In the genomic region with DNA sequence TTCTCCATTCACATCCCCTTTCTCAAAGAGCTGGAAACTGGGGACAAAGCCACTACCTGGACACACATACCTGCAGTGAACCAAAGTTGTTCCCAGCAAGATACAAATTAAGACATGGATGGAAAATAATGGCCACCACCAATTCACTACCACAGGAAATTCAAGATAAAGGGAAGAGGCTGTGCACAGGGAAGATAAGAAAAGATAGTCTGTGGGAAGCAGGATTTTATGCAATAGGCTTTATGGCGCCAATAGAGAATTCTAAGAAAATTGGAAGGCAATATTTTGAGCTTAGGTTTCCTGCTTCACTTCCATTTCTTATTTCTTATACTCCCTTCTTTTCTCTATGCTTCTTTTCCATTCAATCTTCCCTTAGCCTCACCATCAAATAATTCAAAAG, we compare ENCODE assay signal across 1 cellular context.
TF ChIP-seq lines count a peak whose summit lies in the region.

No MANE protein-coding gene starts in this region.

TF ChIP-seq in K562, 482 proteins besides CTCF, POLR2A, EP300 and RAD21 (continued from another document and continues in another):
- TF ChIP-seq, protein P1, sequence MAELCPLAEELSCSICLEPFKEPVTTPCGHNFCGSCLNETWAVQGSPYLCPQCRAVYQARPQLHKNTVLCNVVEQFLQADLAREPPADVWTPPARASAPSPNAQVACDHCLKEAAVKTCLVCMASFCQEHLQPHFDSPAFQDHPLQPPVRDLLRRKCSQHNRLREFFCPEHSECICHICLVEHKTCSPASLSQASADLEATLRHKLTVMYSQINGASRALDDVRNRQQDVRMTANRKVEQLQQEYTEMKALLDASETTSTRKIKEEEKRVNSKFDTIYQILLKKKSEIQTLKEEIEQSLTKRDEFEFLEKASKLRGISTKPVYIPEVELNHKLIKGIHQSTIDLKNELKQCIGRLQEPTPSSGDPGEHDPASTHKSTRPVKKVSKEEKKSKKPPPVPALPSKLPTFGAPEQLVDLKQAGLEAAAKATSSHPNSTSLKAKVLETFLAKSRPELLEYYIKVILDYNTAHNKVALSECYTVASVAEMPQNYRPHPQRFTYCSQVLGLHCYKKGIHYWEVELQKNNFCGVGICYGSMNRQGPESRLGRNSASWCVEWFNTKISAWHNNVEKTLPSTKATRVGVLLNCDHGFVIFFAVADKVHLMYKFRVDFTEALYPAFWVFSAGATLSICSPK (IDR thresholded peaks at IDR 0.05; ENCODE audit: borderline replicate concordance): no peak
- no peak for TF ChIP-seq NCOA1 (IDR thresholded peaks at IDR 0.05; ENCODE audit: low read depth)
- TF ChIP-seq, protein P2, sequence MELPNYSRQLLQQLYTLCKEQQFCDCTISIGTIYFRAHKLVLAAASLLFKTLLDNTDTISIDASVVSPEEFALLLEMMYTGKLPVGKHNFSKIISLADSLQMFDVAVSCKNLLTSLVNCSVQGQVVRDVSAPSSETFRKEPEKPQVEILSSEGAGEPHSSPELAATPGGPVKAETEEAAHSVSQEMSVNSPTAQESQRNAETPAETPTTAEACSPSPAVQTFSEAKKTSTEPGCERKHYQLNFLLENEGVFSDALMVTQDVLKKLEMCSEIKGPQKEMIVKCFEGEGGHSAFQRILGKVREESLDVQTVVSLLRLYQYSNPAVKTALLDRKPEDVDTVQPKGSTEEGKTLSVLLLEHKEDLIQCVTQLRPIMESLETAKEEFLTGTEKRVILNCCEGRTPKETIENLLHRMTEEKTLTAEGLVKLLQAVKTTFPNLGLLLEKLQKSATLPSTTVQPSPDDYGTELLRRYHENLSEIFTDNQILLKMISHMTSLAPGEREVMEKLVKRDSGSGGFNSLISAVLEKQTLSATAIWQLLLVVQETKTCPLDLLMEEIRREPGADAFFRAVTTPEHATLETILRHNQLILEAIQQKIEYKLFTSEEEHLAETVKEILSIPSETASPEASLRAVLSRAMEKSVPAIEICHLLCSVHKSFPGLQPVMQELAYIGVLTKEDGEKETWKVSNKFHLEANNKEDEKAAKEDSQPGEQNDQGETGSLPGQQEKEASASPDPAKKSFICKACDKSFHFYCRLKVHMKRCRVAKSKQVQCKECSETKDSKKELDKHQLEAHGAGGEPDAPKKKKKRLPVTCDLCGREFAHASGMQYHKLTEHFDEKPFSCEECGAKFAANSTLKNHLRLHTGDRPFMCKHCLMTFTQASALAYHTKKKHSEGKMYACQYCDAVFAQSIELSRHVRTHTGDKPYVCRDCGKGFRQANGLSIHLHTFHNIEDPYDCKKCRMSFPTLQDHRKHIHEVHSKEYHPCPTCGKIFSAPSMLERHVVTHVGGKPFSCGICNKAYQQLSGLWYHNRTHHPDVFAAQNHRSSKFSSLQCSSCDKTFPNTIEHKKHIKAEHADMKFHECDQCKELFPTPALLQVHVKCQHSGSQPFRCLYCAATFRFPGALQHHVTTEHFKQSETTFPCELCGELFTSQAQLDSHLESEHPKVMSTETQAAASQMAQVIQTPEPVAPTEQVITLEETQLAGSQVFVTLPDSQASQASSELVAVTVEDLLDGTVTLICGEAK (IDR thresholded peaks at IDR 0.05): no peak
- TF ChIP-seq, protein P2 (CRISPR knock-in tag; IDR thresholded peaks at IDR 0.05): no peak
- TF ChIP-seq DPF2 (IDR thresholded peaks at IDR 0.05): 0 out of 2 replicates have a peak, but pooled peaks have one; percentile 30
- no peak for TF ChIP-seq ZNF699 (CRISPR knock-in tag; IDR thresholded peaks at IDR 0.05; ENCODE audit: insufficient replicate concordance)
- TF ChIP-seq, protein P3, sequence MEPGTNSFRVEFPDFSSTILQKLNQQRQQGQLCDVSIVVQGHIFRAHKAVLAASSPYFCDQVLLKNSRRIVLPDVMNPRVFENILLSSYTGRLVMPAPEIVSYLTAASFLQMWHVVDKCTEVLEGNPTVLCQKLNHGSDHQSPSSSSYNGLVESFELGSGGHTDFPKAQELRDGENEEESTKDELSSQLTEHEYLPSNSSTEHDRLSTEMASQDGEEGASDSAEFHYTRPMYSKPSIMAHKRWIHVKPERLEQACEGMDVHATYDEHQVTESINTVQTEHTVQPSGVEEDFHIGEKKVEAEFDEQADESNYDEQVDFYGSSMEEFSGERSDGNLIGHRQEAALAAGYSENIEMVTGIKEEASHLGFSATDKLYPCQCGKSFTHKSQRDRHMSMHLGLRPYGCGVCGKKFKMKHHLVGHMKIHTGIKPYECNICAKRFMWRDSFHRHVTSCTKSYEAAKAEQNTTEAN (CRISPR knock-in tag; IDR thresholded peaks at IDR 0.05): no peak
- peak; percentile 55 for TF ChIP-seq CEBPB (tag; IDR thresholded peaks at IDR 0.05)
- no peak for TF ChIP-seq ATF7 (IDR thresholded peaks at IDR 0.05)
- TF ChIP-seq, protein P4, sequence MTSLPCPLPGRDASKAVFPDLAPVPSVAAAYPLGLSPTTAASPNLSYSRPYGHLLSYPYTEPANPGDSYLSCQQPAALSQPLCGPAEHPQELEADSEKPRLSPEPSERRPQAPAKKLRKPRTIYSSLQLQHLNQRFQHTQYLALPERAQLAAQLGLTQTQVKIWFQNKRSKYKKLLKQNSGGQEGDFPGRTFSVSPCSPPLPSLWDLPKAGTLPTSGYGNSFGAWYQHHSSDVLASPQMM (CRISPR knock-in tag; IDR thresholded peaks at IDR 0.05): no peak
- TF ChIP-seq ESRRB (CRISPR knock-in tag; IDR thresholded peaks at IDR 0.05; ENCODE audit: borderline replicate concordance): no peak
- TF ChIP-seq HDAC6 (IDR thresholded peaks at IDR 0.05; ENCODE audit: low read depth, low read length): no peak
- TF ChIP-seq, protein P5, sequence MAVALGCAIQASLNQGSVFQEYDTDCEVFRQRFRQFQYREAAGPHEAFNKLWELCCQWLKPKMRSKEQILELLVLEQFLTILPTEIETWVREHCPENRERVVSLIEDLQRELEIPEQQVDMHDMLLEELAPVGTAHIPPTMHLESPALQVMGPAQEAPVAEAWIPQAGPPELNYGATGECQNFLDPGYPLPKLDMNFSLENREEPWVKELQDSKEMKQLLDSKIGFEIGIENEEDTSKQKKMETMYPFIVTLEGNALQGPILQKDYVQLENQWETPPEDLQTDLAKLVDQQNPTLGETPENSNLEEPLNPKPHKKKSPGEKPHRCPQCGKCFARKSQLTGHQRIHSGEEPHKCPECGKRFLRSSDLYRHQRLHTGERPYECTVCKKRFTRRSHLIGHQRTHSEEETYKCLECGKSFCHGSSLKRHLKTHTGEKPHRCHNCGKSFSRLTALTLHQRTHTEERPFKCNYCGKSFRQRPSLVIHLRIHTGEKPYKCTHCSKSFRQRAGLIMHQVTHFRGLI (CRISPR knock-in tag; IDR thresholded peaks at IDR 0.05): no peak
- no peak for TF ChIP-seq ZNF717 (CRISPR knock-in tag; IDR thresholded peaks at IDR 0.05)
- peak in 1 of 2 experiments; percentile 53; a peak in 1 of 4 replicates for TF ChIP-seq TBL1XR1 (IDR thresholded peaks at IDR 0.05; ENCODE audit: low read length in 2 of 2)
- peak; percentile 81 for TF ChIP-seq SMARCA4 (IDR thresholded peaks at IDR 0.05)
- TF ChIP-seq ARNT (IDR thresholded peaks at IDR 0.05): no peak
- TF ChIP-seq NRF1 (conservative IDR thresholded peaks at IDR 0.05 in 1 of 2, IDR thresholded peaks at IDR 0.05 in 1 of 2): no peak
- TF ChIP-seq, protein P6, sequence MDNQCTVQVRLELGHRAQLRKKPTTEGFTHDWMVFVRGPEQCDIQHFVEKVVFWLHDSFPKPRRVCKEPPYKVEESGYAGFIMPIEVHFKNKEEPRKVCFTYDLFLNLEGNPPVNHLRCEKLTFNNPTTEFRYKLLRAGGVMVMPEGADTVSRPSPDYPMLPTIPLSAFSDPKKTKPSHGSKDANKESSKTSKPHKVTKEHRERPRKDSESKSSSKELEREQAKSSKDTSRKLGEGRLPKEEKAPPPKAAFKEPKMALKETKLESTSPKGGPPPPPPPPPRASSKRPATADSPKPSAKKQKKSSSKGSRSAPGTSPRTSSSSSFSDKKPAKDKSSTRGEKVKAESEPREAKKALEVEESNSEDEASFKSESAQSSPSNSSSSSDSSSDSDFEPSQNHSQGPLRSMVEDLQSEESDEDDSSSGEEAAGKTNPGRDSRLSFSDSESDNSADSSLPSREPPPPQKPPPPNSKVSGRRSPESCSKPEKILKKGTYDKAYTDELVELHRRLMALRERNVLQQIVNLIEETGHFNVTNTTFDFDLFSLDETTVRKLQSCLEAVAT (IDR thresholded peaks at IDR 0.05): no peak
- no peak for TF ChIP-seq CC2D1A (IDR thresholded peaks at IDR 0.05)
- TF ChIP-seq ZNF354B (CRISPR knock-in tag; IDR thresholded peaks at IDR 0.05): no peak
- TF ChIP-seq, protein P7, sequence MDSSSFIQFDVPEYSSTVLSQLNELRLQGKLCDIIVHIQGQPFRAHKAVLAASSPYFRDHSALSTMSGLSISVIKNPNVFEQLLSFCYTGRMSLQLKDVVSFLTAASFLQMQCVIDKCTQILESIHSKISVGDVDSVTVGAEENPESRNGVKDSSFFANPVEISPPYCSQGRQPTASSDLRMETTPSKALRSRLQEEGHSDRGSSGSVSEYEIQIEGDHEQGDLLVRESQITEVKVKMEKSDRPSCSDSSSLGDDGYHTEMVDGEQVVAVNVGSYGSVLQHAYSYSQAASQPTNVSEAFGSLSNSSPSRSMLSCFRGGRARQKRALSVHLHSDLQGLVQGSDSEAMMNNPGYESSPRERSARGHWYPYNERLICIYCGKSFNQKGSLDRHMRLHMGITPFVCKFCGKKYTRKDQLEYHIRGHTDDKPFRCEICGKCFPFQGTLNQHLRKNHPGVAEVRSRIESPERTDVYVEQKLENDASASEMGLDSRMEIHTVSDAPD (CRISPR knock-in tag; IDR thresholded peaks at IDR 0.05): no peak
- TF ChIP-seq CBFA2T2 (conservative IDR thresholded peaks at IDR 0.05): peak; percentile 40
- TF ChIP-seq, protein P8, sequence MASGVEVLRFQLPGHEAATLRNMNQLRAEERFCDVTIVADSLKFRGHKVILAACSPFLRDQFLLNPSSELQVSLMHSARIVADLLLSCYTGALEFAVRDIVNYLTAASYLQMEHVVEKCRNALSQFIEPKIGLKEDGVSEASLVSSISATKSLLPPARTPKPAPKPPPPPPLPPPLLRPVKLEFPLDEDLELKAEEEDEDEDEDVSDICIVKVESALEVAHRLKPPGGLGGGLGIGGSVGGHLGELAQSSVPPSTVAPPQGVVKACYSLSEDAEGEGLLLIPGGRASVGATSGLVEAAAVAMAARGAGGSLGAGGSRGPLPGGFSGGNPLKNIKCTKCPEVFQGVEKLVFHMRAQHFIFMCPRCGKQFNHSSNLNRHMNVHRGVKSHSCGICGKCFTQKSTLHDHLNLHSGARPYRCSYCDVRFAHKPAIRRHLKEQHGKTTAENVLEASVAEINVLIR (CRISPR knock-in tag; IDR thresholded peaks at IDR 0.05): no peak
- no peak for TF ChIP-seq NELFE (IDR thresholded peaks at IDR 0.05; ENCODE audit: insufficient read depth, insufficient read length)
- no peak for TF ChIP-seq NEUROD1 (IDR thresholded peaks at IDR 0.05; ENCODE audit: borderline replicate concordance, low read depth, low read length, partially characterized antibody)
- TF ChIP-seq U2AF2 (optimal IDR thresholded peaks at IDR 0.05; ENCODE audit: low read depth, low read length): no peak
- TF ChIP-seq, protein P9, sequence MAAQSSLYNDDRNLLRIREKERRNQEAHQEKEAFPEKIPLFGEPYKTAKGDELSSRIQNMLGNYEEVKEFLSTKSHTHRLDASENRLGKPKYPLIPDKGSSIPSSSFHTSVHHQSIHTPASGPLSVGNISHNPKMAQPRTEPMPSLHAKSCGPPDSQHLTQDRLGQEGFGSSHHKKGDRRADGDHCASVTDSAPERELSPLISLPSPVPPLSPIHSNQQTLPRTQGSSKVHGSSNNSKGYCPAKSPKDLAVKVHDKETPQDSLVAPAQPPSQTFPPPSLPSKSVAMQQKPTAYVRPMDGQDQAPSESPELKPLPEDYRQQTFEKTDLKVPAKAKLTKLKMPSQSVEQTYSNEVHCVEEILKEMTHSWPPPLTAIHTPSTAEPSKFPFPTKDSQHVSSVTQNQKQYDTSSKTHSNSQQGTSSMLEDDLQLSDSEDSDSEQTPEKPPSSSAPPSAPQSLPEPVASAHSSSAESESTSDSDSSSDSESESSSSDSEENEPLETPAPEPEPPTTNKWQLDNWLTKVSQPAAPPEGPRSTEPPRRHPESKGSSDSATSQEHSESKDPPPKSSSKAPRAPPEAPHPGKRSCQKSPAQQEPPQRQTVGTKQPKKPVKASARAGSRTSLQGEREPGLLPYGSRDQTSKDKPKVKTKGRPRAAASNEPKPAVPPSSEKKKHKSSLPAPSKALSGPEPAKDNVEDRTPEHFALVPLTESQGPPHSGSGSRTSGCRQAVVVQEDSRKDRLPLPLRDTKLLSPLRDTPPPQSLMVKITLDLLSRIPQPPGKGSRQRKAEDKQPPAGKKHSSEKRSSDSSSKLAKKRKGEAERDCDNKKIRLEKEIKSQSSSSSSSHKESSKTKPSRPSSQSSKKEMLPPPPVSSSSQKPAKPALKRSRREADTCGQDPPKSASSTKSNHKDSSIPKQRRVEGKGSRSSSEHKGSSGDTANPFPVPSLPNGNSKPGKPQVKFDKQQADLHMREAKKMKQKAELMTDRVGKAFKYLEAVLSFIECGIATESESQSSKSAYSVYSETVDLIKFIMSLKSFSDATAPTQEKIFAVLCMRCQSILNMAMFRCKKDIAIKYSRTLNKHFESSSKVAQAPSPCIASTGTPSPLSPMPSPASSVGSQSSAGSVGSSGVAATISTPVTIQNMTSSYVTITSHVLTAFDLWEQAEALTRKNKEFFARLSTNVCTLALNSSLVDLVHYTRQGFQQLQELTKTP (IDR thresholded peaks at IDR 0.05; ENCODE audit: low read depth in 1 of 2, partially characterized antibody in 2 of 2): no peak
- TF ChIP-seq MTA2 (IDR thresholded peaks at IDR 0.05; ENCODE audit: low read depth): 0 out of 2 replicates have a peak, but pooled peaks have one; percentile 54
- TF ChIP-seq TEAD4 (IDR thresholded peaks at IDR 0.05; ENCODE audit: low read length): peak; percentile 78; the same call in 1 of the 2 replicates
- no peak for TF ChIP-seq TEAD4 (CRISPR knock-in tag; IDR thresholded peaks at IDR 0.05; ENCODE audit: borderline replicate concordance)
- no peak for TF ChIP-seq RBFOX2 (IDR thresholded peaks at IDR 0.05; ENCODE audit: low read depth, low read length)
